In the genomic region with DNA sequence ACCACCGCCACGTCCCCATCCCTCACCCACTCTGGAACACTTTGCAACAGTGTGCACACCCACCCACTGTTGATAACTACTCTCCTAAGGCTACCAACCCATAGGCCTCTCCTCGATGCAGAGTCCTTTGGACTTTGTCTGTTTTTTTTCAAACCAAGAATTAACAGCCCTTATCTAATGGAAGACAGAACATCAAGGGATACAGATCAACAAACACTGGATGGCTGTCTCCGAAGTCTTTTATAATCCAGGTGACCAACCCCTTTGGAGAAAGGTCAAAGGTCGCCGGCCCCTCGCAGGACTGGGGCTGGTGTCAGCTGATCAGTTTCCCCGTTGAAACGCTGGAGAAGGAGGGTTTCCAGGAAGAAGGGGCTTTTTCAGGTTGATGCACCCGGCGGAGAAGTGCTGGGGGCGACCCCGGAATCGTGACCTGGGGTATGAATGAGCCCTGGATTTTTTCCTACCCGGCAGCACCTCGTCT, we compare ENCODE assay signal across 8 cellular contexts. TPM values are rescaled to one million over a fixed set of nuclear protein-coding genes. Genes with fewer than 3 reads are reported as not detected.
A peak's percentile ranks its signal among the peaks of the same experiment; 100 is the strongest.
DNase-seq lines count a peak whose midpoint lies in the region; ATAC-seq and TF ChIP-seq lines count a peak whose summit lies in the region.

No MANE protein-coding gene starts in this region.

- ATAC-seq in CD4-positive, CD25-positive, alpha-beta regulatory T cell (ENCODE audit: low read depth in 2 of 2), result no peak
- ATAC-seq in GM19025 (IDR thresholded peaks at IDR 0.05; ENCODE audit: low read depth, unreplicated experiment) (peak; percentile 7), HG03159 (IDR thresholded peaks at IDR 0.05; ENCODE audit: unreplicated experiment) (peak; percentile 9), memory B cell (ENCODE audit: low read depth) (no peak)

- TF ChIP-seq EP300 in tibial nerve (IDR thresholded peaks at IDR 0.05), result no peak

- H3K27ac Mint-ChIP-seq in CD4-positive, CD25-positive, alpha-beta regulatory T cell, result peak overlapping the region; percentile 43 to 86 (median 81)
- peak overlapping the region; percentile 87 for H3K27ac Mint-ChIP-seq in dendritic cell treated with granulocyte-macrophage colony-stimulating factor and Interleukin-4, amounts not matched to agents 40 ng/mL and 50 ng/mL, for 4 days
- peak overlapping the region; percentile 79 for H3K27ac Mint-ChIP-seq in memory B cell

- no peaks in the 10 kb centered on the region for H3K27me3 Mint-ChIP-seq in CD4-positive, CD25-positive, alpha-beta regulatory T cell
- no peaks in the 10 kb centered on the region for H3K27me3 Mint-ChIP-seq in dendritic cell treated with granulocyte-macrophage colony-stimulating factor and Interleukin-4, amounts not matched to agents 40 ng/mL and 50 ng/mL, for 4 days
- H3K27me3 Mint-ChIP-seq in memory B cell, result no peaks in the 10 kb centered on the region

- peaks cover 17% of the 10 kb centered on the region for H3K36me3 ChIP-seq in CD4-positive, CD25-positive, alpha-beta regulatory T cell (ENCODE audit: control insufficient read depth, insufficient read depth, low read length)
- peaks cover 0 to 18% (median 0%) of the 10 kb centered on the region in 3 donors for H3K36me3 ChIP-seq in Peyer's patch
- H3K36me3 ChIP-seq in tibial nerve, result peaks cover 0 to 12% (median 0%) of the 10 kb centered on the region in 3 donors

- H3K4me3 Mint-ChIP-seq in CD4-positive, CD25-positive, alpha-beta regulatory T cell, result peak overlapping the region; percentile 75 to 99 (median 90)
- peak overlapping the region; percentile 83 for H3K4me3 Mint-ChIP-seq in dendritic cell treated with granulocyte-macrophage colony-stimulating factor and Interleukin-4, amounts not matched to agents 40 ng/mL and 50 ng/mL, for 4 days
- peak overlapping the region; percentile 86 for H3K4me3 Mint-ChIP-seq in memory B cell

- TF ChIP-seq POLR2A in Peyer's patch (IDR thresholded peaks at IDR 0.05) (peak in 1 of 2 donors; percentile 61), tibial nerve (IDR thresholded peaks at IDR 0.05) (no peak)

- H3K4me1 ChIP-seq in CD4-positive, CD25-positive, alpha-beta regulatory T cell (ENCODE audit: control insufficient read depth, insufficient read depth, low read length, poor library complexity, severe bottlenecking), result peaks cover 39% of the 10 kb centered on the region
- H3K4me1 ChIP-seq in Peyer's patch, result peaks cover 0 to 21% (median 5%) of the 10 kb centered on the region in 4 donors
- peaks cover 0 to 50% (median 11%) of the 10 kb centered on the region in 4 donors for H3K4me1 ChIP-seq in tibial nerve

- H3K4me3 ChIP-seq in CD4-positive, CD25-positive, alpha-beta regulatory T cell (ENCODE audit: low read depth, low read length), result peak overlapping the region; percentile 84
- H3K4me3 ChIP-seq in Peyer's patch, result peak overlapping the region; percentile 80 to 93 (median 83)
- H3K4me3 ChIP-seq in tibial nerve, result peak overlapping the region; percentile 58 to 91 (median 84)

- peak overlapping the region; percentile 75 for H3K27ac ChIP-seq in CD4-positive, CD25-positive, alpha-beta regulatory T cell (ENCODE audit: insufficient read depth, low read length, poor library complexity, severe bottlenecking)
- H3K27ac ChIP-seq in Peyer's patch (peak overlapping the region; percentile 94 to 99 (median 96)), tibial nerve (peak overlapping the region; percentile 87 to 98 (median 96))

- intact Hi-C loops in dendritic cell treated with granulocyte-macrophage colony-stimulating factor and Interleukin-4, amounts not matched to agents 40 ng/mL and 50 ng/mL, for 4 days (cut with micrococcal nuclease), result loop anchor here (5.0 kb wide), 1 partner anchor 93 kb away; a partner anchor contains a TSS

- H3K36me3 Mint-ChIP-seq in CD4-positive, CD25-positive, alpha-beta regulatory T cell, result peaks cover 16% of the 10 kb centered on the region
- peaks cover 14% of the 10 kb centered on the region for H3K36me3 Mint-ChIP-seq in dendritic cell treated with granulocyte-macrophage colony-stimulating factor and Interleukin-4, amounts not matched to agents 40 ng/mL and 50 ng/mL, for 4 days (ENCODE audit: low read depth)
- H3K36me3 Mint-ChIP-seq in memory B cell, result peaks cover 10% of the 10 kb centered on the region

- H3K4me1 Mint-ChIP-seq in CD4-positive, CD25-positive, alpha-beta regulatory T cell, result peaks cover 24 to 54% (median 35%) of the 10 kb centered on the region in 4 donors
- H3K4me1 Mint-ChIP-seq in dendritic cell treated with granulocyte-macrophage colony-stimulating factor and Interleukin-4, amounts not matched to agents 40 ng/mL and 50 ng/mL, for 4 days (ENCODE audit: low read depth), result peaks cover 22% of the 10 kb centered on the region
- H3K4me1 Mint-ChIP-seq in memory B cell, result peaks cover 17% of the 10 kb centered on the region

- peak; percentile 10 to 46 (median 18) for DNase-seq in CD4-positive, CD25-positive, alpha-beta regulatory T cell
- DNase-seq in Peyer's patch (peak; percentile 47 to 86 (median 85)), memory B cell (ENCODE audit: low spot score in 2 of 2) (no peak), tibial nerve (ENCODE audit: low spot score in 2 of 2) (peak in 1 of 2 donors; percentile 24)
- no peak for DNase-seq in stimulated activated CD4-positive, alpha-beta T cell treated with anti-CD3 and anti-CD28 coated beads, Interleukin-4, amount 100 ng/mL, for 1 hour

- TF ChIP-seq CTCF in Peyer's patch (IDR thresholded peaks at IDR 0.05) (no peak), tibial nerve (IDR thresholded peaks at IDR 0.05) (no peak)

- H3K27me3 ChIP-seq in CD4-positive, CD25-positive, alpha-beta regulatory T cell (ENCODE audit: control insufficient read depth, insufficient read depth, low read length), result no peaks in the 10 kb centered on the region
- H3K27me3 ChIP-seq in Peyer's patch, result no peaks in the 10 kb centered on the region
- H3K27me3 ChIP-seq in tibial nerve, result no peaks in the 10 kb centered on the region

- 4 to 6% methylated on average over 12 to 16 of the region's 16 CpGs for WGBS in tibial nerve, 2 donors

- no peaks in the 10 kb centered on the region for H3K9me3 ChIP-seq in CD4-positive, CD25-positive, alpha-beta regulatory T cell (ENCODE audit: control insufficient read depth in 2 of 2, low read length in 2 of 2)
- no peaks in the 10 kb centered on the region for H3K9me3 ChIP-seq in Peyer's patch
- H3K9me3 ChIP-seq in tibial nerve, result no peaks in the 10 kb centered on the region

- peaks cover 0 to 2% (median 0%) of the 10 kb centered on the region in 7 donors for H3K9me3 Mint-ChIP-seq in CD4-positive, CD25-positive, alpha-beta regulatory T cell
- H3K9me3 Mint-ChIP-seq in dendritic cell treated with granulocyte-macrophage colony-stimulating factor and Interleukin-4, amounts not matched to agents 40 ng/mL and 50 ng/mL, for 4 days, result no peaks in the 10 kb centered on the region
- no peaks in the 10 kb centered on the region for H3K9me3 Mint-ChIP-seq in memory B cell

RNA-seq across cellular contexts. Expression of a gene that starts 0.5 kb away (rescaled TPM):
- total RNA-seq in CD4-positive, CD25-positive, alpha-beta regulatory T cell, result 13.1 TPM
- polyA plus RNA-seq in CD4-positive, CD25-positive, alpha-beta regulatory T cell, result 1 to 10 TPM; 6.4 to 8.0 (median 7.3) TPM
- 10 to 100 TPM; 10.7 to 59.9 (median 47.9) TPM for total RNA-seq in Peyer's patch
- total RNA-seq in tibial nerve, result 10 to 100 TPM; 16.2 to 27.3 (median 21.2) TPM

RNA-seq across cellular contexts. Expression of a gene that starts 54.0 kb away (rescaled TPM):
- 13.6 TPM for total RNA-seq in CD4-positive, CD25-positive, alpha-beta regulatory T cell
- polyA plus RNA-seq in CD4-positive, CD25-positive, alpha-beta regulatory T cell, result 1 to 10 TPM; 2.6 to 5.1 (median 4.1) TPM
- total RNA-seq in Peyer's patch (10 to 100 TPM in 2 of 4 donors, 1 to 10 TPM in 2; 4.7 to 19.0 (median 10.1) TPM), tibial nerve (10 to 100 TPM; 40.5 to 46.5 (median 44.4) TPM)

Comparison
In these comparisons a context has a peak if more than half of its experiments do, and no peak if none do; other contexts are left out.
1. ATAC-seq: peak in GM19025 (single experiment) and HG03159 (single experiment); none in CD4-positive, CD25-positive, alpha-beta regulatory T cell (0 of 2) and memory B cell (single experiment).
2. DNase-seq: peak in CD4-positive, CD25-positive, alpha-beta regulatory T cell (3 of 3) and Peyer's patch (3 of 3); none in memory B cell (0 of 2) and stimulated activated CD4-positive, alpha-beta T cell treated with anti-CD3 and anti-CD28 coated beads, Interleukin-4, amount 100 ng/mL, for 1 hour (single experiment).
3. Peak in every context shown above with its lines, with median percentiles within 50 percentile points of each other: H3K27ac ChIP-seq, H3K4me3 ChIP-seq, H3K27ac Mint-ChIP-seq and H3K4me3 Mint-ChIP-seq.